ENCODE assay signal across 13 cellular contexts in genomic region chr4:16642897-16643296, GRCh38.
DNase-seq lines count a peak whose midpoint lies in the region; ATAC-seq and TF ChIP-seq lines count a peak whose summit lies in the region.
"Had no signal": no experiment of that assay in that cellular context is flagged by ENCODE, and none has a peak within 500 bp of the region (broad histone marks: within the 10 kb centered on the region; RNA-seq: fewer than 3 reads in every experiment).

No MANE protein-coding gene starts in this region.

- ATAC-seq in HG03045 (IDR thresholded peaks at IDR 0.05; ENCODE audit: unreplicated experiment) (no peak), HG03342 (IDR thresholded peaks at IDR 0.05; ENCODE audit: unreplicated experiment) (no peak), HG03439 (IDR thresholded peaks at IDR 0.05; ENCODE audit: unreplicated experiment) (no peak), GM21723 (IDR thresholded peaks at IDR 0.05; ENCODE audit: unreplicated experiment) (no peak)
- ATAC-seq: activated naive CD4-positive, alpha-beta T cell treated with anti-CD3 and anti-CD28 coated beads, Interleukin-2, amount 50 U/mL, for 72 hours; left ventricle myocardium superior; natural killer cell treated with Interleukin-12 subunit alpha and Interleukin-12 subunit beta and Interleukin-15 and Interleukin-18, amount 100 ng/mL, for 72 hours; sciatic nerve had no signal

- peak; percentile 7; the same call in 1 of the 2 replicates for TF ChIP-seq CTCF in BJ (IDR thresholded peaks at IDR 0.05; ENCODE audit: insufficient read depth, low read depth, low read length)

- POLR2A ChIA-PET in BJ (lab: Charles Lee) = interaction anchor here (0.5 kb wide), 1 partner anchor 629 kb away, joined by 3 read pairs; no protein-coding TSS in a partner anchor

- DNase-seq in BJ (ENCODE audit: low read depth) = no peak
- peak; percentile 38 for DNase-seq in HT-29 (ENCODE audit: low spot score)
- peak; percentile 33 for DNase-seq in SK-N-DZ (ENCODE audit: low spot score)
- peak; percentile 59 for DNase-seq in globus pallidus (ENCODE audit: low spot score)
- DNase-seq: activated CD4-positive, CD25-positive, alpha-beta regulatory T cell; left ventricle myocardium superior had no signal

- CTCF ChIA-PET in BJ (lab: Yijun Ruan, JAX) = interaction anchor here (0.5 to 2.4 kb wide), 6 partner anchors 20 to 686 kb away, joined by 3 to 7 read pairs (median 3); no protein-coding TSS in a partner anchor

- no peaks in the 10 kb centered on the region for H3K27me3 ChIP-seq in BJ (ENCODE audit: control insufficient read depth, insufficient read depth, low read length)

- H3K36me3 ChIP-seq in BJ (ENCODE audit: control insufficient read depth, insufficient read depth, low read length) = no peaks in the 10 kb centered on the region

- H3K4me3 ChIP-seq in BJ (ENCODE audit: low read depth, low read length) = no peak overlapping the region
